In genomic region chr6:122628714-122629113, GRCh38 we compare ENCODE assay signal across 8 cellular contexts.
"Had no signal": no experiment of that assay in that cellular context is flagged by ENCODE, and none has a peak within 500 bp of the region (broad histone marks: within the 10 kb centered on the region; RNA-seq: fewer than 3 reads in every experiment).

No MANE protein-coding gene starts in this region.

- H2AFZ ChIP-seq: GM23338 had no signal

- DNase-seq: H9, HCEC 1CT, IMR-90 had no signal

- FAIRE-seq: H1, H54, HTR-8/SVneo, K562 had no signal

- ATAC-seq: GM23338, K562 had no signal

- H3K4me2 ChIP-seq: GM23338 had no signal

- H3K4me3 ChIP-seq: GM23338, K562 had no signal
